In genomic region chr1:167220537-167221125, GRCh38 we compare ENCODE assay signal across 8 cellular contexts. TPM values are rescaled to one million over a fixed set of nuclear protein-coding genes. Genes with fewer than 3 reads are reported as not detected.
DNase-seq lines count a peak whose midpoint lies in the region; ATAC-seq, FAIRE-seq and TF ChIP-seq lines count a peak whose summit lies in the region.

Gene POU2F1, plus strand, starts transcription at chr1:167220886. Its CDS starts 12 bp downstream, at chr1:167220898.

- peak within 1 kb of the TSS; percentile 54 for H4K8ac ChIP-seq in mesenchymal stem cell (ENCODE audit: low read length)

- CTCF ChIA-PET in Caco-2 (lab: Charles Lee) = interaction anchor here (0.5 to 1.6 kb wide), 49 partner anchors 10 to 1865 kb away, joined by 3 to 23 read pairs (median 6); partner anchors contain the start of genes CREG1, DCAF6 and MPC2

- H3K36me3 ChIP-seq in Caco-2 (ENCODE audit: control insufficient read depth, insufficient read depth, low read length) (no peaks in the 10 kb centered on the region), mesenchymal stem cell (ENCODE audit: control insufficient read depth in 1 of 2, insufficient read depth in 2 of 2, low read depth in 1 of 2, low read length in 2 of 2) (no peaks in the 10 kb centered on the region)

- H3K9me3 ChIP-seq in Caco-2 (no peaks in the 10 kb centered on the region), mesenchymal stem cell (ENCODE audit: control insufficient read depth, low read length) (no peaks in the 10 kb centered on the region)

- ATAC-seq in GM21367 (IDR thresholded peaks at IDR 0.05; ENCODE audit: unreplicated experiment) = peak; percentile 40
- ATAC-seq in effector memory CD8-positive, alpha-beta T cell (replicated peaks) = peak; percentile 76

- H2BK5ac ChIP-seq in mesenchymal stem cell (ENCODE audit: low read depth, low read length, poor library complexity, severe bottlenecking) = peak within 1 kb of the TSS; percentile 62

- H3K27me3 ChIP-seq in Caco-2 (replicated peaks; ENCODE audit: control insufficient read depth, insufficient read depth, low read length) (no peaks in the 10 kb centered on the region), mesenchymal stem cell (ENCODE audit: control insufficient read depth in 1 of 2, insufficient read depth in 1 of 2, low read length in 2 of 2) (no peaks in the 10 kb centered on the region)

- H3K27me3 Mint-ChIP-seq in Caco-2 (ENCODE audit: insufficient read depth, unreplicated experiment) = no peaks in the 10 kb centered on the region
- H3K27me3 Mint-ChIP-seq in effector memory CD8-positive, alpha-beta T cell = no peaks in the 10 kb centered on the region

- DNase-seq in Caco-2 (peak; percentile 97), HTR-8/SVneo (ENCODE audit: insufficient read length, low spot score) (peak; percentile 94), NOMO-1 treated with DMSO at 0.1 percent for 48 hours (lab: John Stamatoyannopoulos, UW; ENCODE audit: unreplicated experiment) (peak; percentile 99), mesenchymal stem cell (peak; percentile 97)
- DNase-seq in activated CD8-positive, alpha-beta memory T cell treated with anti-CD3 and anti-CD28 coated beads for 48 hours (ENCODE audit: low read depth in 2 of 3, low spot score in 2 of 3) = peak; percentile 95 to 99 (median 97)
- peak; percentile 96 to 98 (median 97) for DNase-seq in effector memory CD8-positive, alpha-beta T cell
- peak; percentile 99 for DNase-seq in stimulated activated CD8-positive, alpha-beta memory T cell treated with anti-CD3 and anti-CD28 coated beads, Interleukin-12 subunit alpha, Interleukin-12 subunit beta, amount 100 ng/mL, for 4 hours (ENCODE audit: low read depth)

- peaks cover 23% of the 10 kb centered on the region for H3K36me3 Mint-ChIP-seq in Caco-2 (ENCODE audit: insufficient read depth, unreplicated experiment)
- peaks cover 29% of the 10 kb centered on the region for H3K36me3 Mint-ChIP-seq in effector memory CD8-positive, alpha-beta T cell (ENCODE audit: insufficient read depth)

- peak within 1 kb of the TSS in 1 of 2 experiments; percentile 69 for H3K4ac ChIP-seq in mesenchymal stem cell (ENCODE audit: low read depth in 1 of 2, low read length in 2 of 2)

- no peak within 1 kb of the TSS for H2AK5ac ChIP-seq in mesenchymal stem cell (ENCODE audit: low read length, severe bottlenecking)

- peak; percentile 36 to 87 for TF ChIP-seq CTCF in Caco-2 (IDR thresholded peaks at IDR 0.05; ENCODE audit: insufficient read depth in 1 of 2, low read depth in 1 of 2, low read length in 1 of 2, severe bottlenecking in 1 of 2, unreplicated experiment in 1 of 2)

- FAIRE-seq in HTR-8/SVneo (lab: Jason Lieb, UNC) = peak; percentile 93

- H3K27ac Mint-ChIP-seq in Caco-2 (ENCODE audit: unreplicated experiment) = peak within 1 kb of the TSS; percentile 87
- H3K27ac Mint-ChIP-seq in effector memory CD8-positive, alpha-beta T cell = peak within 1 kb of the TSS; percentile 98 to 99

- peak within 1 kb of the TSS; percentile 80 for H4K91ac ChIP-seq in mesenchymal stem cell (ENCODE audit: low read length)

- H3K18ac ChIP-seq in mesenchymal stem cell (ENCODE audit: low read depth in 1 of 2, low read length in 2 of 2) = peak within 1 kb of the TSS; percentile 84 to 86

- H3K23ac ChIP-seq in mesenchymal stem cell (ENCODE audit: low read length in 2 of 2) = no peak within 1 kb of the TSS

- intact Hi-C loops in Caco-2 (cut with micrococcal nuclease; ENCODE audit: unreplicated experiment) = loop anchor here (1.0 to 5.0 kb wide), 7 partner anchors 59 to 716 kb away; partner anchors contain the start of genes DCAF6 and MPC2

- peak within 1 kb of the TSS; percentile 99 for H2AFZ ChIP-seq in mesenchymal stem cell (ENCODE audit: low read depth, low read length)

- no TSS peak for BruUV-seq in Caco-2 (replicated peaks; lab: Mats Ljungman, UMichigan)

- H2BK12ac ChIP-seq in mesenchymal stem cell (ENCODE audit: low read length in 2 of 2) = peak within 1 kb of the TSS in 1 of 2 experiments; percentile 63

- H3K79me1 ChIP-seq in mesenchymal stem cell (replicated peaks; ENCODE audit: low read length, poor library complexity, severe bottlenecking) = peaks cover 3% of the 10 kb centered on the region

- POLR2A ChIA-PET in Caco-2 (lab: Charles Lee) = interaction anchor here (0.5 to 2.1 kb wide), 27 partner anchors 10 to 1465 kb away, joined by 3 to 29 read pairs (median 4); partner anchors contain the start of genes CREG1, POGK and TADA1

- peaks cover 16% of the 10 kb centered on the region; the same call in 1 of the 2 replicates for H3K4me1 ChIP-seq in Caco-2
- peaks cover 2% of the 10 kb centered on the region for H3K4me1 ChIP-seq in mesenchymal stem cell (ENCODE audit: control insufficient read depth, insufficient read depth, low read depth, low read length)

- peak within 1 kb of the TSS; percentile 85 for H3K4me3 ChIP-seq in Caco-2 (ENCODE audit: low read depth, low read length)
- H3K4me3 ChIP-seq in mesenchymal stem cell (ENCODE audit: insufficient read depth in 1 of 2, low read depth in 1 of 2, low read length in 2 of 2) = peak within 1 kb of the TSS; percentile 88 to 99

- peaks cover 14% of the 10 kb centered on the region for H3K4me1 Mint-ChIP-seq in Caco-2 (ENCODE audit: low read depth, unreplicated experiment)
- peaks cover 22 to 43% of the 10 kb centered on the region in 2 donors for H3K4me1 Mint-ChIP-seq in effector memory CD8-positive, alpha-beta T cell (ENCODE audit: low read depth in 2 of 2)

- peak within 1 kb of the TSS; percentile 94 for H3K9ac ChIP-seq in mesenchymal stem cell (ENCODE audit: low read length)

- no peaks in the 10 kb centered on the region for H3K9me3 Mint-ChIP-seq in Caco-2 (ENCODE audit: unreplicated experiment)
- no peaks in the 10 kb centered on the region for H3K9me3 Mint-ChIP-seq in effector memory CD8-positive, alpha-beta T cell

- peak within 1 kb of the TSS; percentile 83 for H3K4me3 Mint-ChIP-seq in Caco-2 (ENCODE audit: unreplicated experiment)
- peak within 1 kb of the TSS; percentile 97 to 99 for H3K4me3 Mint-ChIP-seq in effector memory CD8-positive, alpha-beta T cell

- 0% methylated on average over 21 of the region's 53 CpGs for WGBS in mesenchymal stem cell

- H3K14ac ChIP-seq in mesenchymal stem cell (ENCODE audit: low read length in 2 of 2) = peak within 1 kb of the TSS in 1 of 2 experiments; percentile 95

- H2BK15ac ChIP-seq in mesenchymal stem cell (ENCODE audit: low read depth, poor library complexity, severe bottlenecking) = peak within 1 kb of the TSS; percentile 69

- peak within 1 kb of the TSS; percentile 78 for H3K27ac ChIP-seq in mesenchymal stem cell (ENCODE audit: low read length, poor library complexity, severe bottlenecking)

- H3K4me2 ChIP-seq in mesenchymal stem cell (ENCODE audit: low read length, poor library complexity, severe bottlenecking) = peak within 1 kb of the TSS; percentile 99

- H2BK120ac ChIP-seq in mesenchymal stem cell (ENCODE audit: low read depth, low read length) = peak within 1 kb of the TSS; percentile 85

RNA-seq across cellular contexts. Expression of gene POU2F1, which starts in this region (rescaled TPM):
- total RNA-seq in Caco-2 (2022) = 28.3 and 29.6 TPM in 2 replicates
- polyA plus RNA-seq in mesenchymal stem cell (2013, experiment 1 of 2) = 4.2 TPM
- polyA plus RNA-seq in mesenchymal stem cell (2013, experiment 2 of 2) = 3.8 TPM

Comparison
In these comparisons a context has a peak if more than half of its experiments do, and no peak if none do; other contexts are left out.
1. Peak in every context shown above with its lines: DNase-seq, ATAC-seq, H3K4me3 ChIP-seq and H3K27ac ChIP-seq.